In the genomic region with DNA sequence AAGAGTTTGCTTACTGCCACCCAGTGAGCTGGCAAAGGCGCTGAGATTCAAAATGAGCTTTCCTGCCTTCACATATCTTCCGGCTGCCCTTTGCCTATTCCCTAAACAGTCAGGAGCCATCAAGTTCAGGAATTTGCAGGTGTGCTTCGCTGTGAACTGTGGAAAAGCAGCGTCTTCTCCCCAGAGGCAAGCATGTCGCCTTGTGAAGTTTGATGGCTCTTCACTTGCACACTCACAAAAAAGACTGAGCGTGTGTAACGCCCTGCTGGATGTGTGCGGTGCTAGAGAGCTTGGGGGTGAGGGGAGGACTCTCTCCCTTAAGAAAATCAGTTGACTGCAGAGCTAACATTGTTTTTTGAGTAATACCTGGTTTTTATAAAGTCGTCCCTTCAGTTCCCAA, we compare ENCODE assay signal across 8 cellular contexts. TPM values are rescaled to one million over a fixed set of nuclear protein-coding genes. Genes with fewer than 3 reads are reported as not detected.
A peak's percentile ranks its signal among the peaks of the same experiment; 100 is the strongest.
DNase-seq lines count a peak whose midpoint lies in the region; ATAC-seq and TF ChIP-seq lines count a peak whose summit lies in the region.

No MANE protein-coding gene starts in this region.

- peaks cover 26% of the 10 kb centered on the region for H3K27me3 Mint-ChIP-seq in activated CD4-positive, alpha-beta T cell treated with anti-CD3 and anti-CD28 coated beads for 36 hours
- H3K27me3 Mint-ChIP-seq in T-cell: peaks cover 0 to 9% of the 10 kb centered on the region in 2 donors

- TF ChIP-seq CTCF in smooth muscle cell (IDR thresholded peaks at IDR 0.05; ENCODE audit: borderline replicate concordance, insufficient read depth, poor library complexity, severe bottlenecking) (no peak), brain microvascular endothelial cell (IDR thresholded peaks at IDR 0.05; ENCODE audit: low read depth, low read length, missing control alignments) (no peak)

- peak overlapping the region; percentile 73; the same call in 1 of the 2 replicates for H3K4me3 ChIP-seq in iPS-18c (ENCODE audit: insufficient read depth, low read depth, low read length)
- H3K4me3 ChIP-seq in smooth muscle cell: peak overlapping the region; percentile 86
- no peak overlapping the region for H3K4me3 ChIP-seq in brain microvascular endothelial cell (ENCODE audit: low read depth, low read length)

- intact Hi-C loops in activated CD4-positive, alpha-beta T cell treated with anti-CD3 and anti-CD28 coated beads for 36 hours (cut with DNase I, micrococcal nuclease): loop anchor here in 1 of 2 experiments (5.0 kb wide), 1 partner anchor 549 kb away; the partner anchor contains the start of gene DMRT2

- in situ Hi-C loops in brain microvascular endothelial cell (cut with HindIII; ENCODE audit: low pct_ligation_motif_present, low sequenced_read_pairs): no loop called here

- H3K27ac ChIP-seq in smooth muscle cell (ENCODE audit: low read depth) (no peak overlapping the region), brain microvascular endothelial cell (no peak overlapping the region)

- peaks cover 18% of the 10 kb centered on the region for H3K4me1 ChIP-seq in smooth muscle cell (ENCODE audit: low read depth)

- H3K36me3 ChIP-seq in smooth muscle cell (ENCODE audit: low read depth): no peaks in the 10 kb centered on the region
- no peaks in the 10 kb centered on the region for H3K36me3 ChIP-seq in brain microvascular endothelial cell (replicated peaks)

- CTCF ChIA-PET in activated CD4-positive, alpha-beta T cell treated with anti-CD3 and anti-CD28 coated beads for 36 hours (lab: Charles Lee): interaction anchor here (0.7 to 1.1 kb wide), 5 partner anchors 16 to 506 kb away, joined by 3 to 4 read pairs (median 3); no protein-coding TSS in a partner anchor
- CTCF ChIA-PET in T-cell (lab: Charles Lee): interaction anchor here in 1 of 2 donors (1.5 to 1.6 kb wide), 2 partner anchors 33 to 56 kb away, joined by 3 to 4 read pairs; no protein-coding TSS in a partner anchor

- peak overlapping the region; percentile 94 for H3K4me2 ChIP-seq in smooth muscle cell

- no peaks in the 10 kb centered on the region for H3K79me2 ChIP-seq in smooth muscle cell (ENCODE audit: low read depth)

- no peak for ATAC-seq in activated CD4-positive, alpha-beta T cell treated with anti-CD3 and anti-CD28 coated beads for 36 hours
- no peak for ATAC-seq in T-cell (replicated peaks in 1 of 4)
- no peak for ATAC-seq in HG02763 (IDR thresholded peaks at IDR 0.05; ENCODE audit: unreplicated experiment)

- H3K27me3 ChIP-seq in smooth muscle cell (ENCODE audit: low read depth) (peaks cover 28% of the 10 kb centered on the region), brain microvascular endothelial cell (replicated peaks) (peaks cover 24% of the 10 kb centered on the region)

- peak overlapping the region; percentile 94 for H2AFZ ChIP-seq in smooth muscle cell (ENCODE audit: low read depth)

- no peaks in the 10 kb centered on the region for H3F3A ChIP-seq in smooth muscle cell (ENCODE audit: low read depth)

- H3K9ac ChIP-seq in smooth muscle cell (ENCODE audit: low read depth): no peak overlapping the region

- H3K27ac Mint-ChIP-seq in activated CD4-positive, alpha-beta T cell treated with anti-CD3 and anti-CD28 coated beads for 36 hours: no peak overlapping the region
- H3K27ac Mint-ChIP-seq in T-cell: peak overlapping the region in 1 of 2 donors; percentile 88

- POLR2A ChIA-PET in activated CD4-positive, alpha-beta T cell treated with anti-CD3 and anti-CD28 coated beads for 36 hours (lab: Charles Lee): no interaction called here
- POLR2A ChIA-PET in T-cell (lab: Charles Lee): no interaction called here

- H4K20me1 ChIP-seq in smooth muscle cell (ENCODE audit: low read depth): no peaks in the 10 kb centered on the region

- H3K4me3 Mint-ChIP-seq in activated CD4-positive, alpha-beta T cell treated with anti-CD3 and anti-CD28 coated beads for 36 hours: peak overlapping the region; percentile 74
- peak overlapping the region; percentile 76 to 90 (median 86) for H3K4me3 Mint-ChIP-seq in T-cell

- H3K36me3 Mint-ChIP-seq in activated CD4-positive, alpha-beta T cell treated with anti-CD3 and anti-CD28 coated beads for 36 hours (ENCODE audit: low read depth): no peaks in the 10 kb centered on the region
- H3K36me3 Mint-ChIP-seq in T-cell: no peaks in the 10 kb centered on the region

- no peak for DNase-seq in activated CD4-positive, alpha-beta T cell treated with anti-CD3 and anti-CD28 coated beads for 36 hours
- no peak for DNase-seq in activated CD4-positive, alpha-beta T cell treated with anti-CD3 and anti-CD28 coated beads, Interleukin-2, amount 50 U/mL, for 1 hour
- DNase-seq in T-cell: peak in 1 of 34 experiments; percentile 6
- no peak for DNase-seq in smooth muscle cell (lab: John Stamatoyannopoulos, UW; ENCODE audit: unreplicated experiment)
- DNase-seq in brain microvascular endothelial cell: no peak
- no peak for DNase-seq in dermis blood vessel endothelial cell

- H3K9me3 Mint-ChIP-seq in activated CD4-positive, alpha-beta T cell treated with anti-CD3 and anti-CD28 coated beads for 36 hours (ENCODE audit: low read depth): no peaks in the 10 kb centered on the region
- H3K9me3 Mint-ChIP-seq in T-cell: no peaks in the 10 kb centered on the region

- H3K4me1 Mint-ChIP-seq in activated CD4-positive, alpha-beta T cell treated with anti-CD3 and anti-CD28 coated beads for 36 hours: peaks cover 8% of the 10 kb centered on the region
- peaks cover 12 to 42% (median 21%) of the 10 kb centered on the region in 3 donors for H3K4me1 Mint-ChIP-seq in T-cell

- 70% methylated on average over 9 of the region's 9 CpGs for WGBS in smooth muscle cell (ENCODE audit: low lambda C conversion rate)

- no peaks in the 10 kb centered on the region for H3K9me3 ChIP-seq in iPS-18c (ENCODE audit: control insufficient read depth, insufficient read depth, low read length)
- no peaks in the 10 kb centered on the region for H3K9me3 ChIP-seq in smooth muscle cell (replicated peaks; ENCODE audit: low read depth)

RNA-seq across cellular contexts. Expression of gene KANK1, which starts 1.2 kb away (rescaled TPM):
- total RNA-seq in activated CD4-positive, alpha-beta T cell treated with anti-CD3 and anti-CD28 coated beads for 36 hours: 1 to 10 TPM; 1.8 to 2.9 TPM
- total RNA-seq in T-cell (10 to 100 TPM in 4 of 5 donors, 1 to 10 TPM in 1; 5.3 to 30.3 (median 14.1) TPM), smooth muscle cell (27.1 and 40.5 TPM in 2 replicates), dermis blood vessel endothelial cell (48.5 and 78.3 TPM in 2 replicates)
- 6.8 and 23.0 TPM in 2 replicates for polyA plus RNA-seq in smooth muscle cell
